1 cellular context compared by ENCODE assay signal in the genomic region with DNA sequence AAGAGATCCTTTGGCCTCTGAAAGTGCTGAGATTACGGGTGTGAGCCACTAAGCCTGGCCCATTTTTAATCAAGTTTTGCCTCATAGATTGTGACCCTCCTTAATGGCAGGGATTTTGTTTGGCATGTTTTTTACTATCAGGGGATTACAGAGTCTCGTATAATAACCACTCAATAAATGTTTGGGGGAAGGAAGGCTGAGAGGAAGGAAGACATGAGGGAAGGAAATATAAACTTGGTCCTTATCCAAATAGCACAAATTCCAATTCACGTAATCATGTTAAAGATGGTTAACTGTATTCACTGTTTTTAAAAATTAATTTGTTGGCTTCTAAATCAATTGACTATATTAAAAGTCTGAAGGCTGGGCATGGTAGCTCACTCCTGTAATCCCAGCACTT.
TF ChIP-seq lines count a peak whose summit lies in the region.

No MANE protein-coding gene starts in this region.

TF ChIP-seq in SK-N-SH treated with all-trans-retinoic acid at 6 μM for 48 hours, 23 proteins besides CTCF, POLR2A, EP300 and RAD21 (continued from another document):
- TF ChIP-seq, protein P1, sequence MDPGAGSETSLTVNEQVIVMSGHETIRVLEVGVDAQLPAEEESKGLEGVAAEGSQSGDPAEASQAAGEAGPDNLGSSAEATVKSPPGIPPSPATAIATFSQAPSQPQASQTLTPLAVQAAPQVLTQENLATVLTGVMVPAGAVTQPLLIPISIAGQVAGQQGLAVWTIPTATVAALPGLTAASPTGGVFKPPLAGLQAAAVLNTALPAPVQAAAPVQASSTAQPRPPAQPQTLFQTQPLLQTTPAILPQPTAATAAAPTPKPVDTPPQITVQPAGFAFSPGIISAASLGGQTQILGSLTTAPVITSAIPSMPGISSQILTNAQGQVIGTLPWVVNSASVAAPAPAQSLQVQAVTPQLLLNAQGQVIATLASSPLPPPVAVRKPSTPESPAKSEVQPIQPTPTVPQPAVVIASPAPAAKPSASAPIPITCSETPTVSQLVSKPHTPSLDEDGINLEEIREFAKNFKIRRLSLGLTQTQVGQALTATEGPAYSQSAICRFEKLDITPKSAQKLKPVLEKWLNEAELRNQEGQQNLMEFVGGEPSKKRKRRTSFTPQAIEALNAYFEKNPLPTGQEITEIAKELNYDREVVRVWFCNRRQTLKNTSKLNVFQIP (CRISPR knock-in tag; IDR thresholded peaks at IDR 0.05; ENCODE audit: borderline replicate concordance, low read depth): no peak
TF ChIP-seq in SK-N-SH treated with all-trans-retinoic acid at 6 μM for 48 hours: peak in this region for 1.
